13 cellular contexts compared by ENCODE assay signal in the genomic region with DNA sequence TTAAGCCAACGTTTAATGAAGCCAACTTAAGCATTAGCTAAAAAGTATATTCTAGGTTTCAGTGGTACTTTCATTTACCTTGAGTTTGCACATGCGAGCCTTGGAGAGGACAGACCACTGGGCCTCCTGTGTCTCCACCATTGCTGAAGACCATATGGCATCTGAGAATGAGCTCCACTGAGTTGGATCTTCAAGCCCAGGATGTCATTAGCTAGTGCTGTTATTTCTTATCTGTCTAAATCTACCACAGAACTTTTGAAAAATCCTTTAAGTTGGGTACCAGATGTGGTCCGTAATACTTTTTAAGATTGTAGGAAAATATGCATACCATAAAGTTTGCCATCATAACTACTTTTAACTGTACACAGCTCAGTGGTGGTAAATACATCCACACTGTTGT.
"Had no signal": no experiment of that assay in that cellular context is flagged by ENCODE, and none has a peak within 500 bp of the region (broad histone marks: within the 10 kb centered on the region; RNA-seq: fewer than 3 reads in every experiment).

No MANE protein-coding gene starts in this region.

- DNase-seq: activated CD4-positive, alpha-beta T cell treated with anti-CD3 and anti-CD28 coated beads for 1 hour; activated naive CD4-positive, alpha-beta T cell treated with anti-CD3 and anti-CD28 coated beads for 36 hours; cortex of kidney; heart left ventricle; kidney; right cardiac atrium; testis had no signal

- H3K4me3 Mint-ChIP-seq: activated naive CD4-positive, alpha-beta T cell treated with anti-CD3 and anti-CD28 coated beads for 36 hours; mesothelial cell of epicardium; neural progenitor cell; type B pancreatic cell had no signal

- H3K4me1 Mint-ChIP-seq: mesothelial cell of epicardium had no signal

- H3K27me3 Mint-ChIP-seq: progenitor cell of endocrine pancreas, type B pancreatic cell had no signal

- H3K27ac Mint-ChIP-seq: activated naive CD4-positive, alpha-beta T cell treated with anti-CD3 and anti-CD28 coated beads for 36 hours; mesothelial cell of epicardium; neural progenitor cell; progenitor cell of endocrine pancreas; type B pancreatic cell had no signal

- H3K9me3 Mint-ChIP-seq: activated naive CD4-positive, alpha-beta T cell treated with anti-CD3 and anti-CD28 coated beads for 36 hours had no signal

- ATAC-seq: gastroesophageal sphincter, left lobe of liver had no signal
